ENCODE assay signal across 13 cellular contexts in genomic region chr9:124342402-124342945, GRCh38.
DNase-seq lines count a peak whose midpoint lies in the region; ATAC-seq and TF ChIP-seq lines count a peak whose summit lies in the region.
"Had no signal": no experiment of that assay in that cellular context is flagged by ENCODE, and none has a peak within 500 bp of the region (broad histone marks: within the 10 kb centered on the region; RNA-seq: fewer than 3 reads in every experiment).

No MANE protein-coding gene starts in this region.

- H3K79me2 ChIP-seq in fibroblast of lung (ENCODE audit: control insufficient read depth, insufficient read depth, low read length): no peaks in the 10 kb centered on the region

- peaks cover 32 to 80% (median 56%) of the 10 kb centered on the region in 11 experiments; a peak in 21 of 22 replicates for H4K20me1 ChIP-seq in BLaER1 treated with 17β-estradiol and CSF1 and Interleukin-3, amounts not matched to agents 10 nM and 100 nM
- H4K20me1 ChIP-seq in fibroblast of lung (ENCODE audit: control insufficient read depth, extremely low read depth, insufficient read depth, low read length): no peaks in the 10 kb centered on the region

- peak overlapping the region in 10 of 11 experiments; percentile 50 to 71 (median 58); a peak in 18 of 22 replicates for H3K9ac ChIP-seq in BLaER1 treated with 17β-estradiol and CSF1 and Interleukin-3, amounts not matched to agents 10 nM and 100 nM
- H3K9ac ChIP-seq in fibroblast of lung (ENCODE audit: insufficient read depth, low read length): peak overlapping the region; percentile 11

- H3K9me3 ChIP-seq in BLaER1 treated with 17β-estradiol and CSF1 and Interleukin-3, amounts not matched to agents 10 nM and 100 nM (replicated peaks in 1 of 11): peaks cover 2 to 9% (median 4%) of the 10 kb centered on the region in 11 experiments; a peak in 16 of 22 replicates
- H3K9me3 ChIP-seq in SJSA1 (replicated peaks): no peaks in the 10 kb centered on the region
- H3K9me3 ChIP-seq in fibroblast of lung (ENCODE audit: control insufficient read depth, insufficient read depth, low read depth, low read length): no peaks in the 10 kb centered on the region
- peaks cover 5% of the 10 kb centered on the region for H3K9me3 ChIP-seq in psoas muscle
- H3K9me3 ChIP-seq: mucosa of descending colon had no signal

- H3K36me3 ChIP-seq in BLaER1 treated with 17β-estradiol and CSF1 and Interleukin-3, amounts not matched to agents 10 nM and 100 nM: peaks cover 37 to 77% (median 67%) of the 10 kb centered on the region in 11 experiments
- H3K36me3 ChIP-seq in SJSA1 (peaks cover 80% of the 10 kb centered on the region), fibroblast of lung (ENCODE audit: control insufficient read depth, insufficient read depth, low read length) (peaks cover 32% of the 10 kb centered on the region), psoas muscle (ENCODE audit: insufficient read depth in 1 of 2, low read depth in 1 of 2) (peaks cover 0 to 35% of the 10 kb centered on the region in 2 donors)

- WGBS in psoas muscle, 3 donors: 51 to 75% (median 58%) methylated on average over 12 of the region's 12 CpGs

- peaks cover 5% of the 10 kb centered on the region for H3K4me1 Mint-ChIP-seq in mesothelial cell of epicardium
- H3K4me1 Mint-ChIP-seq: CD4-positive, CD25-positive, alpha-beta regulatory T cell; T-cell had no signal

- peaks cover 28 to 43% (median 32%) of the 10 kb centered on the region in 10 experiments for H3K4me1 ChIP-seq in BLaER1 treated with 17β-estradiol and CSF1 and Interleukin-3, amounts not matched to agents 10 nM and 100 nM
- H3K4me1 ChIP-seq in SJSA1 (replicated peaks) (peaks cover 26% of the 10 kb centered on the region), fibroblast of lung (ENCODE audit: control insufficient read depth, extremely low read depth, insufficient read depth, low read length) (peaks cover 16% of the 10 kb centered on the region), psoas muscle (peaks cover 15% of the 10 kb centered on the region)

- H3K27me3 Mint-ChIP-seq in mesothelial cell of epicardium (ENCODE audit: low read depth): no peaks in the 10 kb centered on the region
- H3K27me3 Mint-ChIP-seq: CD4-positive, CD25-positive, alpha-beta regulatory T cell; T-cell had no signal

- ATAC-seq in psoas muscle: no peak
- no peak for ATAC-seq in GM19035 (IDR thresholded peaks at IDR 0.05; ENCODE audit: unreplicated experiment)
- no peak for ATAC-seq in HG02610 (IDR thresholded peaks at IDR 0.05; ENCODE audit: unreplicated experiment)
- ATAC-seq: T-cell had no signal

- H3K27ac Mint-ChIP-seq in mesothelial cell of epicardium: no peak overlapping the region
- H3K27ac Mint-ChIP-seq: CD4-positive, CD25-positive, alpha-beta regulatory T cell; T-cell had no signal

- H3K36me3 Mint-ChIP-seq in mesothelial cell of epicardium: peaks cover 10% of the 10 kb centered on the region

- H2AFZ ChIP-seq in fibroblast of lung (ENCODE audit: low read length): no peak overlapping the region

- intact Hi-C loops in psoas muscle (cut with DNase I): no loop called here

- peak overlapping the region in 2 of 10 experiments; percentile 12 to 22; a peak in 1 of 20 replicates for H3K4me3 ChIP-seq in BLaER1 treated with 17β-estradiol and CSF1 and Interleukin-3, amounts not matched to agents 10 nM and 100 nM
- H3K4me3 ChIP-seq in SJSA1 (no peak overlapping the region), fibroblast of lung (replicated peaks in 1 of 4; ENCODE audit: control extremely low read depth in 1 of 4, insufficient read depth in 1 of 4, low read depth in 3 of 4, low read length in 4 of 4) (peak overlapping the region in 1 of 4 experiments; percentile 20), psoas muscle (peak overlapping the region; percentile 34)
- H3K4me3 ChIP-seq: mucosa of descending colon had no signal

- H3K4me3 Mint-ChIP-seq in mesothelial cell of epicardium: no peak overlapping the region
- H3K4me3 Mint-ChIP-seq: CD4-positive, CD25-positive, alpha-beta regulatory T cell; T-cell had no signal

- H3K4me2 ChIP-seq in BLaER1 treated with 17β-estradiol and CSF1 and Interleukin-3, amounts not matched to agents 10 nM and 100 nM: peak overlapping the region; percentile 71 to 94 (median 79)
- peak overlapping the region; percentile 66 for H3K4me2 ChIP-seq in fibroblast of lung (ENCODE audit: extremely low read depth, insufficient read depth, low read length)

- H3K27me3 ChIP-seq in BLaER1 treated with 17β-estradiol and CSF1 and Interleukin-3, amounts not matched to agents 10 nM and 100 nM: no peaks in the 10 kb centered on the region
- no peaks in the 10 kb centered on the region for H3K27me3 ChIP-seq in SJSA1 (replicated peaks)
- no peaks in the 10 kb centered on the region for H3K27me3 ChIP-seq in fibroblast of lung (ENCODE audit: control insufficient read depth, insufficient read depth, low read length)
- H3K27me3 ChIP-seq in psoas muscle (ENCODE audit: insufficient read depth in 3 of 3, low read length in 2 of 3): no peaks in the 10 kb centered on the region

- DNase-seq in SJSA1 (ENCODE audit: low read depth in 1 of 2, low spot score in 2 of 2) (no peak), fibroblast of lung (ENCODE audit: low read depth in 2 of 2) (peak in 1 of 2 donors; percentile 78), psoas muscle (peak in 1 of 2 donors; percentile 46), mesothelial cell of epicardium (ENCODE audit: low spot score in 2 of 2, unreplicated experiment in 2 of 2) (no peak), D341Med (ENCODE audit: low spot score) (no peak)
- DNase-seq: CD4-positive, CD25-positive, alpha-beta regulatory T cell; stimulated activated CD4-positive, alpha-beta T cell treated with anti-CD3 and anti-CD28 coated beads, Interleukin-15, amount 100 ng/mL, for 24 hours; stimulated activated naive CD4-positive, alpha-beta T cell treated with Interleukin-2 at 50 U/mL for 16 hours; T-cell had no signal

- H3K9me3 Mint-ChIP-seq in mesothelial cell of epicardium: peaks cover 10% of the 10 kb centered on the region

- TF ChIP-seq CTCF in fibroblast of lung (conservative IDR thresholded peaks at IDR 0.05 in 1 of 2, IDR thresholded peaks at IDR 0.05 in 1 of 2; ENCODE audit: low read depth in 1 of 2, low read length in 2 of 2) (no peak), psoas muscle (IDR thresholded peaks at IDR 0.05) (no peak), mesothelial cell of epicardium (IDR thresholded peaks at IDR 0.05; ENCODE audit: unreplicated experiment) (no peak)

- peak overlapping the region in 10 of 11 experiments; percentile 28 to 76 (median 68); a peak in 18 of 22 replicates for H3K27ac ChIP-seq in BLaER1 treated with 17β-estradiol and CSF1 and Interleukin-3, amounts not matched to agents 10 nM and 100 nM
- H3K27ac ChIP-seq in SJSA1: peak overlapping the region; percentile 71
- H3K27ac ChIP-seq in fibroblast of lung (ENCODE audit: insufficient read depth, low read length): peak overlapping the region; percentile 76
- H3K27ac ChIP-seq in psoas muscle: peak overlapping the region; percentile 71
